11 cellular contexts compared by ENCODE assay signal in the genomic region with DNA sequence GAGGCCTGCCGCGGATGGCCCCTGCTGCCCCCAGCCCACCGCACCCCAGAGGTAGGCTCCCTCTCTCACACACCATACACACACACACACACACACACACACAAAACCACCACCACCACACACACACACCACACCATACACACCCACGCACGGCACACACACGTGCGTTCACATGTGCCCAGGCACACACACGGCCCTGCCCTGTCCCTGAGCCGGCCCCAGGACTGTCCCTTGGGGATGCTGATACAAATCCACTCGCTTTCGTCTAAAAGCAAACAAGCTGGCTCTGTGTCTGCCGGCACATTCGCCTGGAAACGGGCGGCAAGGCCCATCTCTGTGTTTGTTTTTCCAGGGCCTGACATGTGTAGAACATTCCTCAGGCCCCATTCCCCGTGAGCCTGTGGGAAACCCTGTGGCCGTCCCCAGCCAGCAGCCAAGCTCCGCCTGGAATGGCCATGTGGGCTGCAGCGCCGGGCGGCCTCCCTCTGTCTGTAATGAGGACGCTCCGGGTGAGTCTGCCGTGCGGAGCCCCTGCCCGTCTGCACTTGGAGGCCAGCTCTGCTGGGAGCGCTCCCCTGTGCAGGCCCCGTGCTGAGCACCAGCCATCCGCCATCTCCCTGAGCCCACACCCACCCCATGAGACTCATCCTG.
A peak's percentile ranks its signal among the peaks of the same experiment; 100 is the strongest.
DNase-seq lines count a peak whose midpoint lies in the region; ATAC-seq, FAIRE-seq and TF ChIP-seq lines count a peak whose summit lies in the region.
"Had no signal": no experiment of that assay in that cellular context is flagged by ENCODE, and none has a peak within 500 bp of the region (broad histone marks: within the 10 kb centered on the region; RNA-seq: fewer than 3 reads in every experiment).

No MANE protein-coding gene starts in this region.

- H3K27ac ChIP-seq in endodermal cell (ENCODE audit: low read depth, low read length), result no peak overlapping the region
- no peak overlapping the region for H3K27ac ChIP-seq in lower lobe of right lung
- H3K27ac ChIP-seq in thoracic aorta, result no peak overlapping the region

- no peak overlapping the region for H3K27ac Mint-ChIP-seq in endodermal cell

- H3K9me3 Mint-ChIP-seq in endodermal cell, result no peaks in the 10 kb centered on the region

- no peak overlapping the region for H3K4me3 ChIP-seq in Loucy (ENCODE audit: low read length, poor library complexity, severe bottlenecking)
- H3K4me3 ChIP-seq in endodermal cell (ENCODE audit: low read length), result no peak overlapping the region
- H3K4me3 ChIP-seq in lower lobe of right lung, result no peak overlapping the region
- peak overlapping the region; percentile 50 for H3K4me3 ChIP-seq in thoracic aorta

- H3K27me3 ChIP-seq in Loucy (ENCODE audit: insufficient read depth, low read length, poor library complexity, severe bottlenecking) (no peaks in the 10 kb centered on the region), endodermal cell (ENCODE audit: control insufficient read depth, insufficient read depth, low read length, poor library complexity, severe bottlenecking) (no peaks in the 10 kb centered on the region), lower lobe of right lung (ENCODE audit: low read depth) (no peaks in the 10 kb centered on the region), thoracic aorta (replicated peaks; ENCODE audit: insufficient read depth) (no peaks in the 10 kb centered on the region)

- peaks cover 18% of the 10 kb centered on the region for H3K4me1 ChIP-seq in Loucy (ENCODE audit: insufficient read depth, low read length, poor library complexity, severe bottlenecking)
- H3K4me1 ChIP-seq in endodermal cell (ENCODE audit: control insufficient read depth, insufficient read depth, low read length), result no peaks in the 10 kb centered on the region
- no peaks in the 10 kb centered on the region for H3K4me1 ChIP-seq in lower lobe of right lung
- H3K4me1 ChIP-seq in thoracic aorta (ENCODE audit: control insufficient read depth in 1 of 2, low read depth in 2 of 2), result peaks cover 6 to 17% of the 10 kb centered on the region in 2 donors

- H3K79me2 ChIP-seq in Loucy (ENCODE audit: insufficient read depth, low read length), result no peaks in the 10 kb centered on the region

- no peak for FAIRE-seq in RCC 7860 (lab: Jason Lieb, UNC)
- FAIRE-seq: H54 had no signal

- no peaks in the 10 kb centered on the region for H4K20me1 ChIP-seq in Loucy (ENCODE audit: insufficient read depth, low read length, poor library complexity, severe bottlenecking)

- 75 to 89% methylated on average over 18 to 29 of the region's 29 CpGs for WGBS in endodermal cell (ENCODE audit: insufficient coverage in 1 of 2, insufficient read length in 1 of 2), 2 experiments

- H3K9ac ChIP-seq in Loucy (ENCODE audit: low read depth, low read length, poor library complexity, severe bottlenecking) (peak overlapping the region; percentile 15), endodermal cell (ENCODE audit: extremely low read depth, low read length, poor library complexity, severe bottlenecking) (no peak overlapping the region)

- no peaks in the 10 kb centered on the region for H3K9me2 ChIP-seq in Loucy (replicated peaks; ENCODE audit: low read depth, low read length)

- H3K9me3 ChIP-seq in Loucy (ENCODE audit: insufficient read depth, low read depth, low read length), result no peaks in the 10 kb centered on the region
- H3K9me3 ChIP-seq in endodermal cell (ENCODE audit: control insufficient read depth, low read length), result no peaks in the 10 kb centered on the region
- H3K9me3 ChIP-seq in lower lobe of right lung, result no peaks in the 10 kb centered on the region
- H3K9me3 ChIP-seq in thoracic aorta, result no peaks in the 10 kb centered on the region

- no peak overlapping the region for H3K4me2 ChIP-seq in Loucy (ENCODE audit: low read depth, low read length, poor library complexity, severe bottlenecking)

- peaks cover 1% of the 10 kb centered on the region for H3K27me3 Mint-ChIP-seq in endodermal cell (ENCODE audit: insufficient read depth)

- ATAC-seq in lower lobe of right lung, result peak; percentile 31 to 62
- peak; percentile 24 for ATAC-seq in thoracic aorta (ENCODE audit: insufficient number of reproducible peaks, low FRiP score, low read depth)
- ATAC-seq in GM18907 (IDR thresholded peaks at IDR 0.05; ENCODE audit: unreplicated experiment), result no peak

- H3K36me3 Mint-ChIP-seq in endodermal cell (ENCODE audit: low read depth), result no peaks in the 10 kb centered on the region

- TF ChIP-seq CTCF in Loucy (conservative IDR thresholded peaks at IDR 0.05; ENCODE audit: low read length), result no peak
- no peak for TF ChIP-seq CTCF in endodermal cell (conservative IDR thresholded peaks at IDR 0.05)
- TF ChIP-seq CTCF in lower lobe of right lung (IDR thresholded peaks at IDR 0.05), result no peak
- no peak for TF ChIP-seq CTCF in thoracic aorta (IDR thresholded peaks at IDR 0.05)

- no peak overlapping the region for H2AFZ ChIP-seq in Loucy (ENCODE audit: low read length)

- H3K4me3 Mint-ChIP-seq in endodermal cell, result no peak overlapping the region

- peak; percentile 56 for DNase-seq in endodermal cell
- peak; percentile 57 for DNase-seq in lower lobe of right lung
- no peak for DNase-seq in thoracic aorta (ENCODE audit: low spot score)
- no peak for DNase-seq in RCC 7860 (ENCODE audit: low spot score)
- no peak for DNase-seq in effector CD8-positive, alpha-beta T cell (lab: John Stamatoyannopoulos, UW)
- no peak for DNase-seq in NK-92 treated with Interleukin-12 subunit alpha and Interleukin-12 subunit beta, amount 100 ng/mL, for 24 hours (lab: John Stamatoyannopoulos, UW)
- DNase-seq: activated T-cell treated with anti-CD3 and anti-CD28 coated beads, Interleukin-2, amount 50 U/mL, for 1 hour; T-helper 9 cell had no signal

- intact Hi-C loops in lower lobe of right lung (cut with DNase I), result no loop called here

- H3K4me1 Mint-ChIP-seq in endodermal cell, result no peaks in the 10 kb centered on the region

- H3F3A ChIP-seq in Loucy (ENCODE audit: low read depth), result no peaks in the 10 kb centered on the region; the same call in 1 of the 2 replicates

- H3K36me3 ChIP-seq in Loucy (ENCODE audit: insufficient read depth, low read length), result no peaks in the 10 kb centered on the region
- H3K36me3 ChIP-seq in endodermal cell (ENCODE audit: control insufficient read depth, insufficient read depth, low read length), result no peaks in the 10 kb centered on the region
- no peaks in the 10 kb centered on the region for H3K36me3 ChIP-seq in lower lobe of right lung
- H3K36me3 ChIP-seq in thoracic aorta, result no peaks in the 10 kb centered on the region

Comparison
In these comparisons a context has a peak if more than half of its experiments do, and no peak if none do; other contexts are left out.
1. DNase-seq: peak in endodermal cell (single experiment) and lower lobe of right lung (single experiment); none in thoracic aorta (single experiment), RCC 7860 (single experiment), effector CD8-positive, alpha-beta T cell (single experiment) and NK-92 treated with Interleukin-12 subunit alpha and Interleukin-12 subunit beta, amount 100 ng/mL, for 24 hours (single experiment).